Comparison of ENCODE assay signal across 20 cellular contexts in the genomic region with DNA sequence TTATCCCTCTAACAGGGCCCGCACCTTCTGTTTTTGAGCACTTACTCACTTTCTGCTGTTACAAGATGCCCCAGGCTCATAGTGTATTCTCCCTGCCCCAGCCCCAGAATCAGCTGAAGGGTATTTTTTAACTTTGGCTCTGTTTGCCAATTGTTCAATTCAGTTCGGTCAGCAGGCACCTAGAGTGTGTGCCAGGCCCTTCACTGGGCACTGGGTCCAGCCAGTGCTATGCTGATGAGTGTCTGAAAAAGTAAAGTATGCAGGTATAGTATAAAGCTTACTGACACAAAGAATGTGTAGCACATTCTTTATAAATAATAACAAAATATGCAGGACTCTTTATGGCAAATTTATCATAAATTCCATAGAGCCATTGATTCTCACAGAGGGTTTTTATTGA. TPM values are rescaled to one million over a fixed set of nuclear protein-coding genes. Genes with fewer than 3 reads are reported as not detected.
"Had no signal": no experiment of that assay in that cellular context is flagged by ENCODE, and none has a peak within 500 bp of the region (broad histone marks: within the 10 kb centered on the region; RNA-seq: fewer than 3 reads in every experiment).

No MANE protein-coding gene starts in this region.

- ATAC-seq: activated CD8-positive, alpha-beta T cell treated with anti-CD3 and anti-CD28 coated beads for 36 hours; naive thymus-derived CD8-positive, alpha-beta T cell had no signal

- H3K4me1 ChIP-seq: parathyroid adenoma, tibial nerve, uterus had no signal

- DNase-seq: activated CD4-positive, alpha-beta T cell treated with anti-CD3 and anti-CD28 coated beads, Interleukin-2, amount 10 ng/mL, durations not matched to agents 24 days and 14 days; activated CD8-positive, alpha-beta T cell treated with anti-CD3 and anti-CD28 coated beads for 36 hours; activated naive CD4-positive, alpha-beta T cell treated with anti-CD3 and anti-CD28 coated beads for 36 hours; activated T-cell treated with anti-CD3 and anti-CD28 coated beads, Interleukin-2, amount 50 U/mL, for 1 hour; cortex of kidney; effector CD8-positive, alpha-beta T cell; mesenchymal stem cell; naive thymus-derived CD8-positive, alpha-beta T cell; stimulated activated CD4-positive, alpha-beta T cell treated with anti-CD3 and anti-CD28 coated beads, Interleukin-12 subunit alpha, Interleukin-12 subunit beta, amount 100 ng/mL, for 4 hours; stimulated activated CD4-positive, alpha-beta T cell treated with anti-CD3 and anti-CD28 coated beads, Interleukin-1b, Interleukin-23, amount 100 ng/mL, for 48 hours; stimulated activated CD8-positive, alpha-beta memory T cell treated with anti-CD3 and anti-CD28 coated beads, Interleukin-4, amount 100 ng/mL, for 48 hours; stimulated activated naive CD4-positive, alpha-beta T cell; T1000; uterus had no signal

- H3K27ac ChIP-seq: parathyroid adenoma, tibial nerve, uterus had no signal

- H3K9ac ChIP-seq: parathyroid adenoma had no signal

- FAIRE-seq: endothelial cell of umbilical vein had no signal

- H3K9me3 ChIP-seq: uterus had no signal

- H3K36me3 ChIP-seq: tibial nerve, uterus had no signal

- H3K27me3 ChIP-seq: tibial nerve, uterus had no signal

- H3K4me3 ChIP-seq: tibial nerve, uterus had no signal

RNA-seq across cellular contexts. Expression of a gene that starts 35.0 kb away (rescaled TPM):
- total RNA-seq: activated CD4-positive, alpha-beta T cell treated with anti-CD3 and anti-CD28 coated beads, Interleukin-2, amount 10 ng/mL, durations not matched to agents 24 days and 14 days; activated T-helper 2 cell treated with anti-CD3 and anti-CD28 coated beads, Interferon-gamma antibody, Interleukin-2, Interleukin-4, amounts not matched to agents 10 μg/mL and 5 μg/mL and 100 μg/mL, durations not matched to agents 14 hours and 24 hours and 36 hours; glomerular endothelial cell; naive thymus-derived CD8-positive, alpha-beta T cell; T-helper 1 cell treated with Interleukin-12 subunit alpha and Interleukin-12 subunit beta and Interleukin-4 antibody, amounts not matched to agents 30 ng/mL and 1 ng/mL, for 36 hours had no signal
- polyA plus RNA-seq: naive thymus-derived CD8-positive, alpha-beta T cell had no signal
